8 cellular contexts compared by ENCODE assay signal in genomic region chr6:156777866-156778614, GRCh38. TPM values are rescaled to one million over a fixed set of nuclear protein-coding genes. Genes with fewer than 3 reads are reported as not detected.
A peak's percentile ranks its signal among the peaks of the same experiment; 100 is the strongest.
DNase-seq lines count a peak whose midpoint lies in the region; ATAC-seq, FAIRE-seq and TF ChIP-seq lines count a peak whose summit lies in the region.

No MANE protein-coding gene starts in this region.

- in situ Hi-C loops in K562 (cut with MboI) = no loop called here

- peak overlapping the region; percentile 79 for H3K4me3 ChIP-seq in BE2C (ENCODE audit: low read depth, low read length)
- peak overlapping the region; percentile 75 for H3K4me3 ChIP-seq in K562

- peak overlapping the region; percentile 94; the same call in 1 of the 2 replicates for H3K4me2 ChIP-seq in K562 (ENCODE audit: insufficient read depth, low read length)

- H3K27me3 ChIP-seq in BE2C = no peaks in the 10 kb centered on the region
- no peaks in the 10 kb centered on the region for H3K27me3 ChIP-seq in K562 (ENCODE audit: control insufficient read depth in 2 of 2, insufficient read depth in 2 of 2, low read length in 2 of 2)

- CTCF ChIA-PET in K562 (lab: Yijun Ruan, JAX; ENCODE audit: low intra/inter-chr PET ratio) = interaction anchor here (0.5 kb wide), 1 partner anchor 24 kb away, joined by 3 read pairs; no protein-coding TSS in a partner anchor

- intact Hi-C loops in K562 (cut with micrococcal nuclease) = loop anchor here (2.0 to 5.0 kb wide), 2 partner anchors 57 to 216 kb away; no protein-coding TSS in a partner anchor

- no peak for TF ChIP-seq RAD21 in K562 (CRISPR knock-in tag; conservative IDR thresholded peaks at IDR 0.05 in 1 of 2, IDR thresholded peaks at IDR 0.05 in 1 of 2)

- under 1% methylated on average over 66 of the region's 85 CpGs for WGBS in K562 (ENCODE audit: insufficient coverage, low coverage, missing lambda C conversion rate)

- TF ChIP-seq EP300 in K562 (IDR thresholded peaks at IDR 0.05; ENCODE audit: low read length) = no peak

- H3K9me3 ChIP-seq in BE2C = no peaks in the 10 kb centered on the region
- no peaks in the 10 kb centered on the region for H3K9me3 ChIP-seq in K562 (replicated peaks; ENCODE audit: control insufficient read depth, insufficient read depth, low read depth, low read length)

- peak overlapping the region; percentile 94 for H3K27ac ChIP-seq in K562 (ENCODE audit: extremely low read depth, low read depth, low read length)

- peak overlapping the region; percentile 66 for H2AFZ ChIP-seq in K562 (ENCODE audit: low read depth, low read length)

- ATAC-seq in K562 (peak; percentile 24), GM21786 (IDR thresholded peaks at IDR 0.05; ENCODE audit: unreplicated experiment) (no peak)

- BruUV-seq in K562 (replicated peaks; lab: Mats Ljungman, UMichigan) = no TSS peak

- no peaks in the 10 kb centered on the region for H3K9me1 ChIP-seq in K562 (ENCODE audit: control insufficient read depth, insufficient read depth, low read length)

- POLR2A ChIA-PET in K562 (lab: Yijun Ruan, JAX) = interaction anchor here (0.6 to 2.4 kb wide), 10 partner anchors 9 to 361 kb away, joined by 3 to 9 read pairs (median 3); no protein-coding TSS in a partner anchor

- H3K36me3 ChIP-seq in BE2C = no peaks in the 10 kb centered on the region
- no peaks in the 10 kb centered on the region for H3K36me3 ChIP-seq in K562 (ENCODE audit: control insufficient read depth, insufficient read depth, low read length)

- H3K9ac ChIP-seq in K562 (ENCODE audit: insufficient read depth in 1 of 2, low read depth in 2 of 2, low read length in 2 of 2) = peak overlapping the region; percentile 70 to 98; a peak in 3 of 4 replicates

- TF ChIP-seq CTCF in BE2C (IDR thresholded peaks at IDR 0.05; ENCODE audit: low read depth, low read length) (no peak), K562 (IDR thresholded peaks at IDR 0.05 in 2 of 3, conservative IDR thresholded peaks at IDR 0.05 in 1 of 3; ENCODE audit: insufficient read depth in 2 of 3, low read depth in 1 of 3, low read length in 3 of 3) (no peak)

- H3K4me1 ChIP-seq in BE2C (no peaks in the 10 kb centered on the region; the same call in none of the 2 replicates), K562 (replicated peaks in 1 of 2; ENCODE audit: control insufficient read depth in 2 of 2, insufficient read depth in 2 of 2, low read length in 2 of 2) (peaks cover 8 to 15% of the 10 kb centered on the region in 2 experiments; a peak in 3 of 5 replicates)

- TF ChIP-seq POLR2A in K562 (conservative IDR thresholded peaks at IDR 0.05) = peak; percentile 65

- DNase-seq in BE2C (peak; percentile 69), GM19238 (ENCODE audit: insufficient read length, low spot score) (peak; percentile 52), HuH-7 (ENCODE audit: low spot score) (peak; percentile 68), T1000 (lab: John Stamatoyannopoulos, UW) (peak; percentile 42), K562 (ENCODE audit: extremely low read depth in 1 of 4, low spot score in 3 of 4) (peak; percentile 50 to 74 (median 62)), iris pigment epithelial cell (ENCODE audit: low read depth) (peak; percentile 62)
- peak; percentile 57 for DNase-seq in stimulated activated CD4-positive, alpha-beta T cell treated with anti-CD3 and anti-CD28 coated beads, Interleukin-12 subunit alpha, Interleukin-12 subunit beta, amount 100 ng/mL, for 4 hours

- H4K20me1 ChIP-seq in K562 (replicated peaks; ENCODE audit: control insufficient read depth, insufficient read depth, low read length) = no peaks in the 10 kb centered on the region

- no peak for FAIRE-seq in K562 (lab: Jason Lieb, UNC)

- H3K79me2 ChIP-seq in K562 (ENCODE audit: control insufficient read depth, insufficient read depth, low read length) = peaks cover 62% of the 10 kb centered on the region

TF ChIP-seq in K562, 482 proteins besides CTCF, POLR2A, EP300 and RAD21 (continues in another document):
- TF ChIP-seq SRSF7 (optimal IDR thresholded peaks at IDR 0.05; ENCODE audit: low read depth, low read length) = no peak
- TF ChIP-seq ZNF583 (CRISPR knock-in tag; IDR thresholded peaks at IDR 0.05) = peak; percentile 26; the same call in 1 of the 2 replicates
- no peak for TF ChIP-seq DDX20 (tag; IDR thresholded peaks at IDR 0.05; ENCODE audit: low read depth)
- 0 out of 2 replicates have a peak, but pooled peaks have one; percentile 65 for TF ChIP-seq THAP7 (CRISPR knock-in tag; IDR thresholded peaks at IDR 0.05)
- no peak for TF ChIP-seq RFX5 (IDR thresholded peaks at IDR 0.05; ENCODE audit: low read depth, low read length)
- TF ChIP-seq PYGO2 (tag; IDR thresholded peaks at IDR 0.05) = no peak
- TF ChIP-seq ZNF408 (CRISPR knock-in tag; IDR thresholded peaks at IDR 0.05; ENCODE audit: low read depth) = no peak
- TF ChIP-seq ZNF212 (CRISPR knock-in tag; IDR thresholded peaks at IDR 0.05) = no peak
- TF ChIP-seq HDAC2 (IDR thresholded peaks at IDR 0.05) = no peak
- TF ChIP-seq ZNF133 (CRISPR knock-in tag; IDR thresholded peaks at IDR 0.05) = no peak
- no peak for TF ChIP-seq CSDE1 (IDR thresholded peaks at IDR 0.05)
- peak; percentile 50; the same call in 1 of the 2 replicates for TF ChIP-seq ZNF830 (CRISPR knock-in tag; IDR thresholded peaks at IDR 0.05)
- TF ChIP-seq, protein P1, sequence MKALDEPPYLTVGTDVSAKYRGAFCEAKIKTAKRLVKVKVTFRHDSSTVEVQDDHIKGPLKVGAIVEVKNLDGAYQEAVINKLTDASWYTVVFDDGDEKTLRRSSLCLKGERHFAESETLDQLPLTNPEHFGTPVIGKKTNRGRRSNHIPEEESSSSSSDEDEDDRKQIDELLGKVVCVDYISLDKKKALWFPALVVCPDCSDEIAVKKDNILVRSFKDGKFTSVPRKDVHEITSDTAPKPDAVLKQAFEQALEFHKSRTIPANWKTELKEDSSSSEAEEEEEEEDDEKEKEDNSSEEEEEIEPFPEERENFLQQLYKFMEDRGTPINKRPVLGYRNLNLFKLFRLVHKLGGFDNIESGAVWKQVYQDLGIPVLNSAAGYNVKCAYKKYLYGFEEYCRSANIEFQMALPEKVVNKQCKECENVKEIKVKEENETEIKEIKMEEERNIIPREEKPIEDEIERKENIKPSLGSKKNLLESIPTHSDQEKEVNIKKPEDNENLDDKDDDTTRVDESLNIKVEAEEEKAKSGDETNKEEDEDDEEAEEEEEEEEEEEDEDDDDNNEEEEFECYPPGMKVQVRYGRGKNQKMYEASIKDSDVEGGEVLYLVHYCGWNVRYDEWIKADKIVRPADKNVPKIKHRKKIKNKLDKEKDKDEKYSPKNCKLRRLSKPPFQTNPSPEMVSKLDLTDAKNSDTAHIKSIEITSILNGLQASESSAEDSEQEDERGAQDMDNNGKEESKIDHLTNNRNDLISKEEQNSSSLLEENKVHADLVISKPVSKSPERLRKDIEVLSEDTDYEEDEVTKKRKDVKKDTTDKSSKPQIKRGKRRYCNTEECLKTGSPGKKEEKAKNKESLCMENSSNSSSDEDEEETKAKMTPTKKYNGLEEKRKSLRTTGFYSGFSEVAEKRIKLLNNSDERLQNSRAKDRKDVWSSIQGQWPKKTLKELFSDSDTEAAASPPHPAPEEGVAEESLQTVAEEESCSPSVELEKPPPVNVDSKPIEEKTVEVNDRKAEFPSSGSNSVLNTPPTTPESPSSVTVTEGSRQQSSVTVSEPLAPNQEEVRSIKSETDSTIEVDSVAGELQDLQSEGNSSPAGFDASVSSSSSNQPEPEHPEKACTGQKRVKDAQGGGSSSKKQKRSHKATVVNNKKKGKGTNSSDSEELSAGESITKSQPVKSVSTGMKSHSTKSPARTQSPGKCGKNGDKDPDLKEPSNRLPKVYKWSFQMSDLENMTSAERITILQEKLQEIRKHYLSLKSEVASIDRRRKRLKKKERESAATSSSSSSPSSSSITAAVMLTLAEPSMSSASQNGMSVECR (CRISPR knock-in tag; IDR thresholded peaks at IDR 0.05) = peak; percentile 16; the same call in 1 of the 2 replicates
- TF ChIP-seq TAF1 (IDR thresholded peaks at IDR 0.05; ENCODE audit: control insufficient read depth, extremely low read depth, insufficient read depth, low read length, severe bottlenecking) = peak; percentile 27
- TF ChIP-seq HNRNPUL1 (IDR thresholded peaks at IDR 0.05; ENCODE audit: low read length) = no peak
- TF ChIP-seq TAL1 (IDR thresholded peaks at IDR 0.05) = no peak
- TF ChIP-seq FOXA1 (IDR thresholded peaks at IDR 0.05; ENCODE audit: borderline replicate concordance) = no peak

RNA-seq across cellular contexts. Expression of gene ARID1B, which starts 0.9 kb away (rescaled TPM):
- polyA plus RNA-seq in BE2C (2012; ENCODE audit: insufficient read depth, insufficient read length, low read depth) = 43.4 TPM
- total RNA-seq in K562 (2011; cell fraction: chromatin; rRNA removed; ENCODE audit: low replicate concordance) = 166 and 348 TPM in 2 replicates
- 89.6 and 106 TPM in 2 replicates for total RNA-seq in K562 (2011; cell fraction: nucleolus; rRNA removed)
- 226 and 418 TPM in 2 replicates for total RNA-seq in K562 (2011; cell fraction: nucleoplasm; rRNA removed)
- total RNA-seq in K562 (2014; rRNA removed) (19.3 and 21.3 TPM in 2 replicates), K562 (2014; rRNA removed; fragmentation: Illumina TruSeq; extraction: Trizol) (32.9 and 37.6 TPM in 2 replicates), K562 (2015; rRNA removed; fragmentation: Illumina TruSeq; extraction: Trizol) (33.7 and 34.3 TPM in 2 replicates), K562 (2021) (48.6 and 50.5 TPM in 2 replicates)
- polyA plus RNA-seq in K562 (2011; rRNA removed) (20.5 and 20.7 TPM in 2 replicates), K562 (2014; fragmentation: Illumina TruSeq; extraction: Trizol) (26.2 and 30.1 TPM in 2 replicates), K562 (2014; fragmentation: Nextera tagmentation; extraction: Ambion mirVana) (10 to 100 TPM; 12.5 to 25.8 TPM), K562 (2014; rRNA removed) (21.8 and 22.3 TPM in 2 replicates)
- 16.9 and 20.5 TPM in 2 replicates for polyA plus RNA-seq in K562 (2011; cell fraction: cytosol; rRNA removed)
- 46.8 and 68.6 TPM in 2 replicates for polyA plus RNA-seq in K562 (2011; cell fraction: nucleus; rRNA removed)
- 25.9 and 27.1 TPM in 2 replicates for polyA plus RNA-seq in K562 (2012)
- 81.8 and 86.3 TPM in 2 replicates for polyA minus RNA-seq in K562 (2011; rRNA and poly(A)+ RNA removed)
- 64.9 and 82.5 TPM in 2 replicates for polyA minus RNA-seq in K562 (2011; cell fraction: cytosol; rRNA and poly(A)+ RNA removed)
- 157 and 175 TPM in 2 replicates for polyA minus RNA-seq in K562 (2011; cell fraction: nucleus; rRNA and poly(A)+ RNA removed)
